ENCODE assay signal across 8 cellular contexts in the genomic region with DNA sequence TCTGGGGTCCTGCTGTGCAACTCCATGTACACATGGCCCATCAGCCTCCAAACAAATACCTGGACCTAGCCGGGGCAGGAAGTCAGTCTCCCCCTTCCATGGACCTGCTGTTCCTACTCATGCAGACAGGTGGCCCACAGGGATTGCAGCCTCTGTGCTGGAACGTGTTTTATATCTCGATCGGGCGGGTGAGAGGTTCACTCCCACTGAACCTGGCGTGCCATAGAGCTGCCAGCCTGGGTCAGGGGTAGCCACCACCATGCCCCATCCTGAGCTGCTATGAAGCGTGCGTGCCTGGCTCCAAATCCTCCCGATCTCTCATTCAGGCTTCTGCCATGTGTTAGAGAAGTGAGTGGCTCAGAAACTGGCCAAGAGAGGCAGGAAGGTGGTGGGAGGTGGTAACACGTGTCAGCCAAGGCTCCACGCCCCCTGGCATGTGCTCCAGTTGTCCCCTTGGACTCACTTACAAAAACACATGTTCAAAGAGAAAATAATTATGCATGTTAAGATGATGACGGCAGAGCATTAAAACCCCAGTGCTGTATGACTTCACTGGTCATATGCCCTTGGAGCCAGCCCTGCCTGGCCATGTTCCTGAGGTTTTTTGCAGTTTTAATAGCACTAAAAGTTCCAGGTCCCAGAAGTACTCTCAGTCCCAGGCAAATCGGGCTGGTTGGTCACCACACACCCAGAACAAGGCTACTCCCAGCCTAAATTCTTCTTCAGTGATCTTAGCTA. TPM values are rescaled to one million over a fixed set of nuclear protein-coding genes. Genes with fewer than 3 reads are reported as not detected.
A peak's percentile ranks its signal among the peaks of the same experiment; 100 is the strongest.
DNase-seq lines count a peak whose midpoint lies in the region; ATAC-seq and TF ChIP-seq lines count a peak whose summit lies in the region.

No MANE protein-coding gene starts in this region.

- no peaks in the 10 kb centered on the region for H3F3A ChIP-seq in PC-3 (ENCODE audit: low read length, unreplicated experiment)

- ATAC-seq in PC-3: peak; percentile 43
- no peak for ATAC-seq in HG03439 (IDR thresholded peaks at IDR 0.05; ENCODE audit: unreplicated experiment)

- no peak overlapping the region for H3K4ac ChIP-seq in neuronal stem cell (ENCODE audit: low read length)

- H3K4me1 ChIP-seq in PC-3 (ENCODE audit: insufficient read depth, low read length): no peaks in the 10 kb centered on the region
- H3K4me1 ChIP-seq in neuronal stem cell (ENCODE audit: control insufficient read depth in 2 of 2, insufficient read depth in 1 of 2, low read depth in 1 of 2, low read length in 2 of 2): no peaks in the 10 kb centered on the region

- BruUV-seq in PC-3 (replicated peaks; lab: Mats Ljungman, UMichigan): no TSS peak

- H2BK12ac ChIP-seq in neuronal stem cell (ENCODE audit: low read length): no peak overlapping the region

- DNase-seq in CD1c-positive myeloid dendritic cell (ENCODE audit: extremely low spot score) (peak; percentile 57), PC-3 (no peak), fibroblast of mammary gland (ENCODE audit: low read depth) (peak; percentile 79), neuronal stem cell (ENCODE audit: low spot score) (no peak), GM19238 (ENCODE audit: insufficient read length, low spot score) (no peak), NOMO-1 treated with dmso at 0.1 percent for 144 hours (lab: John Stamatoyannopoulos, UW; ENCODE audit: unreplicated experiment) (no peak), NCI-H2107 (lab: John Stamatoyannopoulos, UW) (no peak)

- H3K79me1 ChIP-seq in neuronal stem cell (ENCODE audit: low read depth, low read length): peaks cover 2% of the 10 kb centered on the region

- H3K14ac ChIP-seq in neuronal stem cell (ENCODE audit: low read length): no peak overlapping the region

- no peak overlapping the region for H3K4me2 ChIP-seq in PC-3 (ENCODE audit: low read length)
- H3K4me2 ChIP-seq in neuronal stem cell (ENCODE audit: insufficient read depth, low read length, poor library complexity, severe bottlenecking): no peak overlapping the region

- no peaks in the 10 kb centered on the region for H4K20me1 ChIP-seq in PC-3 (ENCODE audit: low read length)

- H3K9me3 ChIP-seq in PC-3 (ENCODE audit: low read length) (no peaks in the 10 kb centered on the region), neuronal stem cell (replicated peaks in 1 of 2; ENCODE audit: control insufficient read depth in 2 of 2, insufficient read depth in 1 of 2, low read depth in 1 of 2, low read length in 2 of 2) (no peaks in the 10 kb centered on the region)

- H3K27ac ChIP-seq in PC-3 (ENCODE audit: low read length) (no peak overlapping the region), neuronal stem cell (replicated peaks; ENCODE audit: low read length) (no peak overlapping the region)

- H3K27me3 ChIP-seq in PC-3 (ENCODE audit: low read length) (no peaks in the 10 kb centered on the region), neuronal stem cell (ENCODE audit: control insufficient read depth in 3 of 3, insufficient read depth in 3 of 3, low read depth in 1 of 3, low read length in 3 of 3) (no peaks in the 10 kb centered on the region)

- POLR2A ChIA-PET in PC-3 (lab: Charles Lee; ENCODE audit: unreplicated experiment): no interaction called here

- H2AK5ac ChIP-seq in neuronal stem cell (ENCODE audit: low read depth, low read length): no peak overlapping the region

- intact Hi-C loops in PC-3 (cut with micrococcal nuclease): loop anchor here (10.0 kb wide), 1 partner anchor 271 kb away; no protein-coding TSS in a partner anchor

- H3K23ac ChIP-seq in neuronal stem cell (ENCODE audit: low read depth, low read length, poor library complexity): peak overlapping the region; percentile 68

- H2BK120ac ChIP-seq in neuronal stem cell (ENCODE audit: low read depth, low read length): no peak overlapping the region

- H3K36me3 ChIP-seq in PC-3 (ENCODE audit: low read depth, low read length) (peaks cover 6% of the 10 kb centered on the region), neuronal stem cell (replicated peaks in 1 of 2; ENCODE audit: control insufficient read depth in 2 of 2, insufficient read depth in 2 of 2, low read length in 2 of 2) (peaks cover 22 to 81% of the 10 kb centered on the region in 2 donors)

- no peaks in the 10 kb centered on the region for H3K79me2 ChIP-seq in PC-3 (ENCODE audit: low read length)

- H4K8ac ChIP-seq in neuronal stem cell (ENCODE audit: low read depth, low read length): no peak overlapping the region

- CTCF ChIA-PET in PC-3 (lab: Charles Lee): no interaction called here

- no peak overlapping the region for H2AFZ ChIP-seq in PC-3 (ENCODE audit: low read length)
- no peak overlapping the region for H2AFZ ChIP-seq in neuronal stem cell (ENCODE audit: low read length)

- no peak overlapping the region for H3K18ac ChIP-seq in neuronal stem cell (ENCODE audit: low read length)

- TF ChIP-seq CTCF in PC-3 (conservative IDR thresholded peaks at IDR 0.05; ENCODE audit: low read depth, low read length) (peak; percentile 56), fibroblast of mammary gland (conservative IDR thresholded peaks at IDR 0.05; ENCODE audit: control insufficient read depth, insufficient read depth, low read depth, low read length) (peak; percentile 54)

- H2BK15ac ChIP-seq in neuronal stem cell (ENCODE audit: low read length): no peak overlapping the region

- H4K91ac ChIP-seq in neuronal stem cell (ENCODE audit: low read depth, low read length, poor library complexity): no peak overlapping the region

- H2BK5ac ChIP-seq in neuronal stem cell (ENCODE audit: low read length): peak overlapping the region; percentile 43

- no CpG with 5 or more reads among the region's 13 CpGs for WGBS in neuronal stem cell (ENCODE audit: extremely low coverage in 2 of 2, insufficient read length in 2 of 2, insufficient replicate concordance in 1 of 2), 2 donors

- H3K4me3 ChIP-seq in PC-3 (ENCODE audit: low read length): no peak overlapping the region
- no peak overlapping the region for H3K4me3 ChIP-seq in fibroblast of mammary gland (ENCODE audit: control insufficient read depth, low read depth, low read length)
- H3K4me3 ChIP-seq in neuronal stem cell (ENCODE audit: low read length in 2 of 2): no peak overlapping the region

- H3K9ac ChIP-seq in PC-3 (ENCODE audit: low read length) (no peak overlapping the region), neuronal stem cell (ENCODE audit: low read depth, low read length, poor library complexity) (no peak overlapping the region)

- H3K9me2 ChIP-seq in PC-3 (replicated peaks; ENCODE audit: low read length): no peaks in the 10 kb centered on the region

RNA-seq across cellular contexts. Expression of a gene that starts 30.6 kb away (rescaled TPM):
- total RNA-seq in PC-3 (2014; rRNA removed): 136 and 146 TPM in 2 replicates
- polyA plus RNA-seq in neuronal stem cell (2013, experiment 1 of 2): 7.8 TPM
- polyA plus RNA-seq in neuronal stem cell (2013, experiment 2 of 2): 8.7 TPM

RNA-seq across cellular contexts. Expression of a gene that starts 41.5 kb away (rescaled TPM):
- total RNA-seq in PC-3 (2014; rRNA removed): 210 and 216 TPM in 2 replicates
- polyA plus RNA-seq in neuronal stem cell (2013, experiment 1 of 2): 744 TPM
- 748 TPM for polyA plus RNA-seq in neuronal stem cell (2013, experiment 2 of 2)

Comparison
In these comparisons a context has a peak if more than half of its experiments do, and no peak if none do; other contexts are left out.
1. DNase-seq: peak in CD1c-positive myeloid dendritic cell (single experiment) and fibroblast of mammary gland (single experiment); none in PC-3 (single experiment), neuronal stem cell (single experiment), GM19238 (single experiment), NOMO-1 treated with dmso at 0.1 percent for 144 hours (single experiment) and NCI-H2107 (single experiment).